Comparison of ENCODE assay signal across 1 cellular context in the genomic region with DNA sequence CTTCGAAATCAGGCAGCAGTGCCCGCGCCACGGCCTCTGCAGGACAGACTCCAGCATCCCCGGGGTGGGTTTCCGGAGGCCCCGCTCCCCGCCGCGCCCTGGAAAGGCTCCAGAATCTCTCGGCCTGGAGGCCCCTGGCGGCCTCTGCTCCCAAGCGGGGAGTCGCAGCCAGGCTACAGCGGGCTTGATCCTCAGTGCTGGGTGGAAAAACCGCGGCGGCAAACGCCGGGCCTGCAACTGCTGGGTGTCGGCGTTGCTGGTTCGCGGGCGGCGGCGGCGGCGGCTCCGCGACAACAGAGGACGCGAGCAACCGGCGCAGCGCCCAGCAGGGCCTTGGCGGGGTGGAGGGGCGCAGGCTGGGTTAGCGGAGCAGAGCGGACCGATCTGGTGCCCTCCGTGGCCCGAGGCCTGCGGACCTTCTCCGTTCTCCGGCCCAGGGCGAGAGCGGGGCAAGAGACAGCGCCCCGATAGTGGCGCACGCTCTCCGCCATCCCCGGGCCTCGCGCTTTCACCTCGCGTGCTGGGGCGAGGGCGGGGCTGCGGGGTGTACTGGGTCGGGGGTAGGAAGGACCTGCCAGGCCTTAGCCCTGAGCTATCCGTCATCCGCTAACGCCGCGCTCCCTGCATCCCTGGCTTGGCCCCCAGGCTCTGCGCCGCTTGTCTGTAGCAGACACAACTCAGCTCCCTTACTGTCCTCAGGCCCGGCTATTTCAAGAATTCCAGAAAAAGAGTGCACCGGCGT.
TF ChIP-seq lines count a peak whose summit lies in the region.

No MANE protein-coding gene starts in this region.

TF ChIP-seq in WTC11, 78 proteins besides CTCF, POLR2A, EP300 and RAD21 (continued from another document and continues in another):
- TF ChIP-seq, protein P1, sequence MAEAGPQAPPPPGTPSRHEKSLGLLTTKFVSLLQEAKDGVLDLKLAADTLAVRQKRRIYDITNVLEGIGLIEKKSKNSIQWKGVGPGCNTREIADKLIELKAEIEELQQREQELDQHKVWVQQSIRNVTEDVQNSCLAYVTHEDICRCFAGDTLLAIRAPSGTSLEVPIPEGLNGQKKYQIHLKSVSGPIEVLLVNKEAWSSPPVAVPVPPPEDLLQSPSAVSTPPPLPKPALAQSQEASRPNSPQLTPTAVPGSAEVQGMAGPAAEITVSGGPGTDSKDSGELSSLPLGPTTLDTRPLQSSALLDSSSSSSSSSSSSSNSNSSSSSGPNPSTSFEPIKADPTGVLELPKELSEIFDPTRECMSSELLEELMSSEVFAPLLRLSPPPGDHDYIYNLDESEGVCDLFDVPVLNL (CRISPR knock-in tag; IDR thresholded peaks at IDR 0.05; ENCODE audit: borderline replicate concordance, low read depth), result no peak
- TF ChIP-seq IRF2 (CRISPR knock-in tag; IDR thresholded peaks at IDR 0.05; ENCODE audit: borderline replicate concordance, low read depth), result no peak
- TF ChIP-seq MYBL2 (CRISPR knock-in tag; IDR thresholded peaks at IDR 0.05), result peak; percentile 86; the same call in 1 of the 2 replicates
- TF ChIP-seq ZNF317 (CRISPR knock-in tag; IDR thresholded peaks at IDR 0.05; ENCODE audit: borderline replicate concordance, low read depth), result peak; percentile 54; the same call in 1 of the 2 replicates
- 0 out of 2 replicates have a peak, but pooled peaks have one; percentile 32 for TF ChIP-seq ATF1 (CRISPR knock-in tag; IDR thresholded peaks at IDR 0.05)
- peak; percentile 46; the same call in 1 of the 2 replicates for TF ChIP-seq TCF7 (CRISPR knock-in tag; IDR thresholded peaks at IDR 0.05; ENCODE audit: low read depth)
- TF ChIP-seq, protein P2, sequence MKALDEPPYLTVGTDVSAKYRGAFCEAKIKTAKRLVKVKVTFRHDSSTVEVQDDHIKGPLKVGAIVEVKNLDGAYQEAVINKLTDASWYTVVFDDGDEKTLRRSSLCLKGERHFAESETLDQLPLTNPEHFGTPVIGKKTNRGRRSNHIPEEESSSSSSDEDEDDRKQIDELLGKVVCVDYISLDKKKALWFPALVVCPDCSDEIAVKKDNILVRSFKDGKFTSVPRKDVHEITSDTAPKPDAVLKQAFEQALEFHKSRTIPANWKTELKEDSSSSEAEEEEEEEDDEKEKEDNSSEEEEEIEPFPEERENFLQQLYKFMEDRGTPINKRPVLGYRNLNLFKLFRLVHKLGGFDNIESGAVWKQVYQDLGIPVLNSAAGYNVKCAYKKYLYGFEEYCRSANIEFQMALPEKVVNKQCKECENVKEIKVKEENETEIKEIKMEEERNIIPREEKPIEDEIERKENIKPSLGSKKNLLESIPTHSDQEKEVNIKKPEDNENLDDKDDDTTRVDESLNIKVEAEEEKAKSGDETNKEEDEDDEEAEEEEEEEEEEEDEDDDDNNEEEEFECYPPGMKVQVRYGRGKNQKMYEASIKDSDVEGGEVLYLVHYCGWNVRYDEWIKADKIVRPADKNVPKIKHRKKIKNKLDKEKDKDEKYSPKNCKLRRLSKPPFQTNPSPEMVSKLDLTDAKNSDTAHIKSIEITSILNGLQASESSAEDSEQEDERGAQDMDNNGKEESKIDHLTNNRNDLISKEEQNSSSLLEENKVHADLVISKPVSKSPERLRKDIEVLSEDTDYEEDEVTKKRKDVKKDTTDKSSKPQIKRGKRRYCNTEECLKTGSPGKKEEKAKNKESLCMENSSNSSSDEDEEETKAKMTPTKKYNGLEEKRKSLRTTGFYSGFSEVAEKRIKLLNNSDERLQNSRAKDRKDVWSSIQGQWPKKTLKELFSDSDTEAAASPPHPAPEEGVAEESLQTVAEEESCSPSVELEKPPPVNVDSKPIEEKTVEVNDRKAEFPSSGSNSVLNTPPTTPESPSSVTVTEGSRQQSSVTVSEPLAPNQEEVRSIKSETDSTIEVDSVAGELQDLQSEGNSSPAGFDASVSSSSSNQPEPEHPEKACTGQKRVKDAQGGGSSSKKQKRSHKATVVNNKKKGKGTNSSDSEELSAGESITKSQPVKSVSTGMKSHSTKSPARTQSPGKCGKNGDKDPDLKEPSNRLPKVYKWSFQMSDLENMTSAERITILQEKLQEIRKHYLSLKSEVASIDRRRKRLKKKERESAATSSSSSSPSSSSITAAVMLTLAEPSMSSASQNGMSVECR (CRISPR knock-in tag; IDR thresholded peaks at IDR 0.05; ENCODE audit: borderline replicate concordance), result peak; percentile 90
- peak; percentile 55; the same call in 1 of the 2 replicates for TF ChIP-seq ZNF232 (CRISPR knock-in tag; IDR thresholded peaks at IDR 0.05)
- no peak for TF ChIP-seq ELF4 (CRISPR knock-in tag; IDR thresholded peaks at IDR 0.05; ENCODE audit: low read depth)
- TF ChIP-seq STAT6 (CRISPR knock-in tag; conservative IDR thresholded peaks at IDR 0.05; ENCODE audit: low read depth), result no peak
- TF ChIP-seq, protein P3, sequence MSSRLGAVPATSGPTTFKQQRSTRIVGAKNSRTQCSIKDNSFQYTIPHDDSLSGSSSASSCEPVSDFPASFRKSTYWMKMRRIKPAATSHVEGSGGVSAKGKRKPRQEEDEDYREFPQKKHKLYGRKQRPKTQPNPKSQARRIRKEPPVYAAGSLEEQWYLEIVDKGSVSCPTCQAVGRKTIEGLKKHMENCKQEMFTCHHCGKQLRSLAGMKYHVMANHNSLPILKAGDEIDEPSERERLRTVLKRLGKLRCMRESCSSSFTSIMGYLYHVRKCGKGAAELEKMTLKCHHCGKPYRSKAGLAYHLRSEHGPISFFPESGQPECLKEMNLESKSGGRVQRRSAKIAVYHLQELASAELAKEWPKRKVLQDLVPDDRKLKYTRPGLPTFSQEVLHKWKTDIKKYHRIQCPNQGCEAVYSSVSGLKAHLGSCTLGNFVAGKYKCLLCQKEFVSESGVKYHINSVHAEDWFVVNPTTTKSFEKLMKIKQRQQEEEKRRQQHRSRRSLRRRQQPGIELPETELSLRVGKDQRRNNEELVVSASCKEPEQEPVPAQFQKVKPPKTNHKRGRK (CRISPR knock-in tag; IDR thresholded peaks at IDR 0.05; ENCODE audit: borderline replicate concordance), result no peak
- TF ChIP-seq, protein P4, sequence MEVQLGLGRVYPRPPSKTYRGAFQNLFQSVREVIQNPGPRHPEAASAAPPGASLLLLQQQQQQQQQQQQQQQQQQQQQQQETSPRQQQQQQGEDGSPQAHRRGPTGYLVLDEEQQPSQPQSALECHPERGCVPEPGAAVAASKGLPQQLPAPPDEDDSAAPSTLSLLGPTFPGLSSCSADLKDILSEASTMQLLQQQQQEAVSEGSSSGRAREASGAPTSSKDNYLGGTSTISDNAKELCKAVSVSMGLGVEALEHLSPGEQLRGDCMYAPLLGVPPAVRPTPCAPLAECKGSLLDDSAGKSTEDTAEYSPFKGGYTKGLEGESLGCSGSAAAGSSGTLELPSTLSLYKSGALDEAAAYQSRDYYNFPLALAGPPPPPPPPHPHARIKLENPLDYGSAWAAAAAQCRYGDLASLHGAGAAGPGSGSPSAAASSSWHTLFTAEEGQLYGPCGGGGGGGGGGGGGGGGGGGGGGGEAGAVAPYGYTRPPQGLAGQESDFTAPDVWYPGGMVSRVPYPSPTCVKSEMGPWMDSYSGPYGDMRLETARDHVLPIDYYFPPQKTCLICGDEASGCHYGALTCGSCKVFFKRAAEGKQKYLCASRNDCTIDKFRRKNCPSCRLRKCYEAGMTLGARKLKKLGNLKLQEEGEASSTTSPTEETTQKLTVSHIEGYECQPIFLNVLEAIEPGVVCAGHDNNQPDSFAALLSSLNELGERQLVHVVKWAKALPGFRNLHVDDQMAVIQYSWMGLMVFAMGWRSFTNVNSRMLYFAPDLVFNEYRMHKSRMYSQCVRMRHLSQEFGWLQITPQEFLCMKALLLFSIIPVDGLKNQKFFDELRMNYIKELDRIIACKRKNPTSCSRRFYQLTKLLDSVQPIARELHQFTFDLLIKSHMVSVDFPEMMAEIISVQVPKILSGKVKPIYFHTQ (CRISPR knock-in tag; IDR thresholded peaks at IDR 0.05), result no peak
- TF ChIP-seq, protein P5, sequence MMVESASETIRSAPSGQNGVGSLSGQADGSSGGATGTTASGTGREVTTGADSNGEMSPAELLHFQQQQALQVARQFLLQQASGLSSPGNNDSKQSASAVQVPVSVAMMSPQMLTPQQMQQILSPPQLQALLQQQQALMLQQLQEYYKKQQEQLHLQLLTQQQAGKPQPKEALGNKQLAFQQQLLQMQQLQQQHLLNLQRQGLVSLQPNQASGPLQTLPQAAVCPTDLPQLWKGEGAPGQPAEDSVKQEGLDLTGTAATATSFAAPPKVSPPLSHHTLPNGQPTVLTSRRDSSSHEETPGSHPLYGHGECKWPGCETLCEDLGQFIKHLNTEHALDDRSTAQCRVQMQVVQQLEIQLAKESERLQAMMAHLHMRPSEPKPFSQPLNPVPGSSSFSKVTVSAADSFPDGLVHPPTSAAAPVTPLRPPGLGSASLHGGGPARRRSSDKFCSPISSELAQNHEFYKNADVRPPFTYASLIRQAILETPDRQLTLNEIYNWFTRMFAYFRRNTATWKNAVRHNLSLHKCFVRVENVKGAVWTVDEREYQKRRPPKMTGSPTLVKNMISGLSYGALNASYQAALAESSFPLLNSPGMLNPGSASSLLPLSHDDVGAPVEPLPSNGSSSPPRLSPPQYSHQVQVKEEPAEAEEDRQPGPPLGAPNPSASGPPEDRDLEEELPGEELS (CRISPR knock-in tag; IDR thresholded peaks at IDR 0.05), result peak; percentile 93; the same call in 1 of the 2 replicates
- no peak for TF ChIP-seq ZNF263 (CRISPR knock-in tag; IDR thresholded peaks at IDR 0.05; ENCODE audit: low read depth)
- TF ChIP-seq, protein P6, sequence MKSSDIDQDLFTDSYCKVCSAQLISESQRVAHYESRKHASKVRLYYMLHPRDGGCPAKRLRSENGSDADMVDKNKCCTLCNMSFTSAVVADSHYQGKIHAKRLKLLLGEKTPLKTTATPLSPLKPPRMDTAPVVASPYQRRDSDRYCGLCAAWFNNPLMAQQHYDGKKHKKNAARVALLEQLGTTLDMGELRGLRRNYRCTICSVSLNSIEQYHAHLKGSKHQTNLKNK (CRISPR knock-in tag; IDR thresholded peaks at IDR 0.05), result no peak
- TF ChIP-seq, protein P7, sequence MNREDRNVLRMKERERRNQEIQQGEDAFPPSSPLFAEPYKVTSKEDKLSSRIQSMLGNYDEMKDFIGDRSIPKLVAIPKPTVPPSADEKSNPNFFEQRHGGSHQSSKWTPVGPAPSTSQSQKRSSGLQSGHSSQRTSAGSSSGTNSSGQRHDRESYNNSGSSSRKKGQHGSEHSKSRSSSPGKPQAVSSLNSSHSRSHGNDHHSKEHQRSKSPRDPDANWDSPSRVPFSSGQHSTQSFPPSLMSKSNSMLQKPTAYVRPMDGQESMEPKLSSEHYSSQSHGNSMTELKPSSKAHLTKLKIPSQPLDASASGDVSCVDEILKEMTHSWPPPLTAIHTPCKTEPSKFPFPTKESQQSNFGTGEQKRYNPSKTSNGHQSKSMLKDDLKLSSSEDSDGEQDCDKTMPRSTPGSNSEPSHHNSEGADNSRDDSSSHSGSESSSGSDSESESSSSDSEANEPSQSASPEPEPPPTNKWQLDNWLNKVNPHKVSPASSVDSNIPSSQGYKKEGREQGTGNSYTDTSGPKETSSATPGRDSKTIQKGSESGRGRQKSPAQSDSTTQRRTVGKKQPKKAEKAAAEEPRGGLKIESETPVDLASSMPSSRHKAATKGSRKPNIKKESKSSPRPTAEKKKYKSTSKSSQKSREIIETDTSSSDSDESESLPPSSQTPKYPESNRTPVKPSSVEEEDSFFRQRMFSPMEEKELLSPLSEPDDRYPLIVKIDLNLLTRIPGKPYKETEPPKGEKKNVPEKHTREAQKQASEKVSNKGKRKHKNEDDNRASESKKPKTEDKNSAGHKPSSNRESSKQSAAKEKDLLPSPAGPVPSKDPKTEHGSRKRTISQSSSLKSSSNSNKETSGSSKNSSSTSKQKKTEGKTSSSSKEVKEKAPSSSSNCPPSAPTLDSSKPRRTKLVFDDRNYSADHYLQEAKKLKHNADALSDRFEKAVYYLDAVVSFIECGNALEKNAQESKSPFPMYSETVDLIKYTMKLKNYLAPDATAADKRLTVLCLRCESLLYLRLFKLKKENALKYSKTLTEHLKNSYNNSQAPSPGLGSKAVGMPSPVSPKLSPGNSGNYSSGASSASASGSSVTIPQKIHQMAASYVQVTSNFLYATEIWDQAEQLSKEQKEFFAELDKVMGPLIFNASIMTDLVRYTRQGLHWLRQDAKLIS (CRISPR knock-in tag; IDR thresholded peaks at IDR 0.05; ENCODE audit: borderline replicate concordance), result no peak
- TF ChIP-seq, protein P8, sequence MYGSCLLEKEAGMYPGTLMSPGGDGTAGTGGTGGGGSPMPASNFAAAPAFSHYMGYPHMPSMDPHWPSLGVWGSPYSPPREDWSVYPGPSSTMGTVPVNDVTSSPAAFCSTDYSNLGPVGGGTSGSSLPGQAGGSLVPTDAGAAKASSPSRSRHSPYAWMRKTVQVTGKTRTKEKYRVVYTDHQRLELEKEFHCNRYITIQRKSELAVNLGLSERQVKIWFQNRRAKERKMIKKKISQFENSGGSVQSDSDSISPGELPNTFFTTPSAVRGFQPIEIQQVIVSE (CRISPR knock-in tag; IDR thresholded peaks at IDR 0.05; ENCODE audit: borderline replicate concordance), result no peak
- TF ChIP-seq RELA (CRISPR knock-in tag; IDR thresholded peaks at IDR 0.05; ENCODE audit: borderline replicate concordance), result no peak
- TF ChIP-seq, protein P9, sequence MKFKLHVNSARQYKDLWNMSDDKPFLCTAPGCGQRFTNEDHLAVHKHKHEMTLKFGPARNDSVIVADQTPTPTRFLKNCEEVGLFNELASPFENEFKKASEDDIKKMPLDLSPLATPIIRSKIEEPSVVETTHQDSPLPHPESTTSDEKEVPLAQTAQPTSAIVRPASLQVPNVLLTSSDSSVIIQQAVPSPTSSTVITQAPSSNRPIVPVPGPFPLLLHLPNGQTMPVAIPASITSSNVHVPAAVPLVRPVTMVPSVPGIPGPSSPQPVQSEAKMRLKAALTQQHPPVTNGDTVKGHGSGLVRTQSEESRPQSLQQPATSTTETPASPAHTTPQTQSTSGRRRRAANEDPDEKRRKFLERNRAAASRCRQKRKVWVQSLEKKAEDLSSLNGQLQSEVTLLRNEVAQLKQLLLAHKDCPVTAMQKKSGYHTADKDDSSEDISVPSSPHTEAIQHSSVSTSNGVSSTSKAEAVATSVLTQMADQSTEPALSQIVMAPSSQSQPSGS (CRISPR knock-in tag; IDR thresholded peaks at IDR 0.05; ENCODE audit: borderline replicate concordance, low read depth), result no peak
